In the genomic region with DNA sequence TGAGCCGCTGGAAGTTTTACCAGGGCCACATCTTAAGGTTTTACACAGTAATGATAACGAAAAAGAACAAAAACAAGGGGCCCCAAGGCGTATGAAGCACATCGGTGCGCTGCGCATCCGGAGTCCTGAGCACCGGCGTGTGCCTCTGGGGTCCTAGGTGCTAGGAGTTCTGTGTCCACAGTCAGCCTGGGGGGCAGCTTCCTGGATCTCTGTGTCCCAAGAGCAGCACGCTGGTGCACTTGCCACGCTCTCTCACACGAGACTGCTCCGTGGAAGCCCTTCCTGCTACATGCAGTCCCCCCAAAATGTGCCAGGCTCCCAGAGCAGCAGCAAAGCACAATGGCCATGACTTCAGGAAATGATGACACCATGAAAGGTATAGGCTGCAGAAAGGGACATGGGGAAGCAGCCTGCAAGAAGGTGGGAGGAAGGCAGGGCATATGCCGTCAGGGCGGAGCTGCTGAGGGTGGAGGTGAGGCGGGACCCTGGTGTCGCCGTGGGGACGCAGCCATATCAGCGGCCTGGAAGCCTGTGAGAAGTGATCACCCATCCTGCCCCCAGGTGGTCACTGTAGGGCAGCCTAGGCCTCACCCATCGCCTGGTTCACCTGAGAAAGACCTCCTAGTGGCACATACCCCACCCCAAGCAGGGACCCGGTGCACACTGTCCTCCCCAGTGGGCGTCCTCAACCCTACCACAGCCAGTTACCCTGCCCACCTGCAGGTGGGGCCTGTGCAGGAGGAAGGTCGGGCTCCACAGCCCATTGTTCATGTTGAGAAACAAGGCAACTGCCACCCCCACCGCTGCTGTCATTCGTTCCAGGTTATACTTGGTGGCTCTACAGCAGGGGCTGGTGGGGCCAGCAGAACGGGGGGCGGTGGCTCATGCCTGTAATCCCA, we compare ENCODE assay signal across 16 cellular contexts. TPM values are rescaled to one million over a fixed set of nuclear protein-coding genes. Genes with fewer than 3 reads are reported as not detected.
A peak's percentile ranks its signal among the peaks of the same experiment; 100 is the strongest.
DNase-seq lines count a peak whose midpoint lies in the region; ATAC-seq and TF ChIP-seq lines count a peak whose summit lies in the region.
"Had no signal": no experiment of that assay in that cellular context is flagged by ENCODE, and none has a peak within 500 bp of the region (broad histone marks: within the 10 kb centered on the region; RNA-seq: fewer than 3 reads in every experiment).

No MANE protein-coding gene starts in this region.

- H3K14ac ChIP-seq in H9 (ENCODE audit: insufficient read depth, low read length) (no peak overlapping the region), neuronal stem cell (ENCODE audit: low read length) (peak overlapping the region; percentile 71)

- no peak overlapping the region for H2AFZ ChIP-seq in DND-41 (ENCODE audit: low read depth, low read length)
- no peak overlapping the region for H2AFZ ChIP-seq in H9 (ENCODE audit: low read length)
- H2AFZ ChIP-seq in neuronal stem cell (ENCODE audit: low read length), result no peak overlapping the region
- H2AFZ ChIP-seq: hepatocyte had no signal

- TF ChIP-seq CTCF in DND-41 (IDR thresholded peaks at IDR 0.05; ENCODE audit: borderline replicate concordance, extremely low read depth, low read length, poor library complexity, severe bottlenecking) (peak; percentile 10), H9 (conservative IDR thresholded peaks at IDR 0.05) (peak; percentile 30; the same call in 2 of the 3 replicates), chondrocyte (IDR thresholded peaks at IDR 0.05) (no peak)

- H3K23me2 ChIP-seq in H9 (ENCODE audit: insufficient read length, low read depth, low read length, poor library complexity, severe bottlenecking), result no peaks in the 10 kb centered on the region

- no peak overlapping the region for H2BK20ac ChIP-seq in H9 (ENCODE audit: low read depth, low read length, poor library complexity, severe bottlenecking)

- H3K18ac ChIP-seq in H9 (ENCODE audit: insufficient read length, low read depth, low read length), result no peak overlapping the region
- peak overlapping the region; percentile 80 for H3K18ac ChIP-seq in neuronal stem cell (ENCODE audit: low read length)

- H2BK15ac ChIP-seq in H9 (ENCODE audit: low read depth, low read length), result no peak overlapping the region
- no peak overlapping the region for H2BK15ac ChIP-seq in neuronal stem cell (ENCODE audit: low read length)

- no peak overlapping the region for H2BK120ac ChIP-seq in H9 (ENCODE audit: low read depth, low read length, poor library complexity, severe bottlenecking)
- no peak overlapping the region for H2BK120ac ChIP-seq in neuronal stem cell (ENCODE audit: low read depth, low read length)

- no peak overlapping the region for H3K4me2 ChIP-seq in DND-41 (ENCODE audit: insufficient read depth, low read length)
- H3K4me2 ChIP-seq in H9 (ENCODE audit: insufficient read depth, insufficient read length, low read length), result no peak overlapping the region
- no peak overlapping the region for H3K4me2 ChIP-seq in neuronal stem cell (ENCODE audit: insufficient read depth, low read length, poor library complexity, severe bottlenecking)
- H3K4me2 ChIP-seq: hepatocyte, smooth muscle cell had no signal

- H3K27ac ChIP-seq in DND-41 (ENCODE audit: low read length) (peak overlapping the region; percentile 14; the same call in 1 of the 2 replicates), H9 (ENCODE audit: insufficient read length, low read depth, low read length) (no peak overlapping the region), neuronal stem cell (replicated peaks; ENCODE audit: low read length) (no peak overlapping the region)
- H3K27ac ChIP-seq: C4-2B, hepatocyte, pancreas had no signal

- H3K23ac ChIP-seq in H9 (ENCODE audit: insufficient read length, low read depth, low read length) (no peak overlapping the region), neuronal stem cell (ENCODE audit: low read depth, low read length, poor library complexity) (peak overlapping the region; percentile 65)

- H3K9me3 Mint-ChIP-seq in H9 (peaks cover 6 to 17% of the 10 kb centered on the region in 2 experiments; a peak in 4 of 5 replicates), chondrocyte (ENCODE audit: low read depth) (no peaks in the 10 kb centered on the region)

- H3K79me1 ChIP-seq in H9 (ENCODE audit: insufficient read depth, low read depth, low read length, poor library complexity, severe bottlenecking) (no peaks in the 10 kb centered on the region), neuronal stem cell (ENCODE audit: low read depth, low read length) (peaks cover 11% of the 10 kb centered on the region)

- no peaks in the 10 kb centered on the region for H3K79me2 ChIP-seq in DND-41 (ENCODE audit: insufficient read depth, low read length)
- H3K79me2 ChIP-seq in H9 (ENCODE audit: insufficient read depth, low read length), result no peaks in the 10 kb centered on the region; the same call in 1 of the 2 replicates
- H3K79me2 ChIP-seq: hepatocyte had no signal

- DNase-seq in DND-41 (no peak), H9 (no peak), chondrocyte (ENCODE audit: low spot score) (peak; percentile 81), neuronal stem cell (ENCODE audit: low spot score) (no peak), NCI-H1694 (lab: John Stamatoyannopoulos, UW) (no peak)
- DNase-seq in stimulated activated naive CD4-positive, alpha-beta T cell (lab: John Stamatoyannopoulos, UW), result no peak
- DNase-seq: NCI-H1436 treated with DMSO at 0.1 percent for 48 hours; NK-92 treated with Interleukin-12 subunit alpha and Interleukin-12 subunit beta, amount 100 ng/mL, for 24 hours had no signal

- H4K20me1 ChIP-seq in DND-41 (ENCODE audit: insufficient read depth, low read length), result no peaks in the 10 kb centered on the region; the same call in 1 of the 2 replicates
- no peaks in the 10 kb centered on the region for H4K20me1 ChIP-seq in H9 (ENCODE audit: control insufficient read depth, insufficient read depth, insufficient read length)

- H3K4me3 Mint-ChIP-seq in H9 (no peak overlapping the region), chondrocyte (ENCODE audit: unreplicated experiment) (no peak overlapping the region)
- H3K4me3 Mint-ChIP-seq: activated naive CD8-positive, alpha-beta T cell had no signal

- no peak overlapping the region for H2AK5ac ChIP-seq in H9 (ENCODE audit: insufficient read length, low read length)
- peak overlapping the region; percentile 32 for H2AK5ac ChIP-seq in neuronal stem cell (ENCODE audit: low read depth, low read length)

- H3K27me3 ChIP-seq in DND-41 (ENCODE audit: insufficient read depth, low read length, poor library complexity), result no peaks in the 10 kb centered on the region
- H3K27me3 ChIP-seq in H9 (ENCODE audit: insufficient read depth, low read length), result no peaks in the 10 kb centered on the region
- no peaks in the 10 kb centered on the region for H3K27me3 ChIP-seq in neuronal stem cell (ENCODE audit: control insufficient read depth in 3 of 3, insufficient read depth in 3 of 3, low read depth in 1 of 3, low read length in 3 of 3)
- H3K27me3 ChIP-seq: hepatocyte, pancreas had no signal

- H3K36me3 ChIP-seq in DND-41 (ENCODE audit: insufficient read depth, low read length) (peaks cover 83% of the 10 kb centered on the region), neuronal stem cell (replicated peaks in 1 of 2; ENCODE audit: control insufficient read depth in 2 of 2, insufficient read depth in 2 of 2, low read length in 2 of 2) (peaks cover 51 to 64% of the 10 kb centered on the region in 2 donors)

- H2BK5ac ChIP-seq in H9 (ENCODE audit: insufficient read length, low read length) (no peak overlapping the region), neuronal stem cell (ENCODE audit: low read length) (peak overlapping the region; percentile 93)

- peaks cover 2% of the 10 kb centered on the region for H3K9me3 ChIP-seq in DND-41 (ENCODE audit: insufficient read depth, low read length, severe bottlenecking)
- H3K9me3 ChIP-seq in H9 (ENCODE audit: control insufficient read depth, low read depth, low read length), result no peaks in the 10 kb centered on the region
- peaks cover 0 to 11% of the 10 kb centered on the region in 2 donors for H3K9me3 ChIP-seq in neuronal stem cell (replicated peaks in 1 of 2; ENCODE audit: control insufficient read depth in 2 of 2, insufficient read depth in 1 of 2, low read depth in 1 of 2, low read length in 2 of 2)
- H3K9me3 ChIP-seq: pancreas had no signal

- H3K36me3 Mint-ChIP-seq in H9 (ENCODE audit: insufficient read depth in 1 of 3, low read depth in 3 of 3) (peaks cover 53 to 91% (median 87%) of the 10 kb centered on the region in 3 experiments), chondrocyte (ENCODE audit: low read depth) (peaks cover 30% of the 10 kb centered on the region)
- H3K36me3 Mint-ChIP-seq: activated naive CD8-positive, alpha-beta T cell had no signal

- peak overlapping the region in 2 of 3 experiments; percentile 88 to 92; a peak in 3 of 7 replicates for H3K27ac Mint-ChIP-seq in H9
- H3K27ac Mint-ChIP-seq in chondrocyte (ENCODE audit: unreplicated experiment), result no peak overlapping the region
- H3K27ac Mint-ChIP-seq: activated naive CD8-positive, alpha-beta T cell had no signal

- H3K4me3 ChIP-seq in DND-41 (ENCODE audit: low read depth in 1 of 2, low read length in 2 of 2) (no peak overlapping the region), neuronal stem cell (ENCODE audit: low read length in 2 of 2) (no peak overlapping the region)
- H3K4me3 ChIP-seq: hepatocyte, pancreas, smooth muscle cell had no signal

- no peak overlapping the region for H3T11ph ChIP-seq in H9 (ENCODE audit: low read length)

- no CpG with 5 or more reads among the region's 28 CpGs for WGBS in H9 (ENCODE audit: extremely low coverage, insufficient read length, low lambda C conversion rate)
- no CpG with 5 or more reads among the region's 28 CpGs for WGBS in neuronal stem cell (ENCODE audit: extremely low coverage in 2 of 2, insufficient read length in 2 of 2, insufficient replicate concordance in 1 of 2), 2 donors

- peaks cover 0 to 5% of the 10 kb centered on the region in 2 experiments; a peak in 1 of 4 replicates for H3K4me1 Mint-ChIP-seq in H9
- no peaks in the 10 kb centered on the region for H3K4me1 Mint-ChIP-seq in chondrocyte (ENCODE audit: low read depth)

- H4K91ac ChIP-seq in H9 (ENCODE audit: insufficient read length, low read depth, low read length) (no peak overlapping the region), neuronal stem cell (ENCODE audit: low read depth, low read length, poor library complexity) (no peak overlapping the region)

- no peak overlapping the region for H2BK12ac ChIP-seq in H9 (ENCODE audit: insufficient read length, low read depth, low read length)
- H2BK12ac ChIP-seq in neuronal stem cell (ENCODE audit: low read length), result no peak overlapping the region

- no peaks in the 10 kb centered on the region for H3K4me1 ChIP-seq in DND-41 (ENCODE audit: insufficient read depth, low read length)
- H3K4me1 ChIP-seq in H9 (ENCODE audit: insufficient read depth, low read length), result no peaks in the 10 kb centered on the region
- peaks cover 0 to 9% of the 10 kb centered on the region in 2 donors for H3K4me1 ChIP-seq in neuronal stem cell (ENCODE audit: control insufficient read depth in 2 of 2, insufficient read depth in 1 of 2, low read depth in 1 of 2, low read length in 2 of 2)
- H3K4me1 ChIP-seq: pancreas had no signal

- no peak overlapping the region for H3K9ac ChIP-seq in DND-41 (ENCODE audit: low read depth, low read length)
- no peak overlapping the region for H3K9ac ChIP-seq in H9 (ENCODE audit: extremely low read depth, insufficient read length, low read length)
- H3K9ac ChIP-seq in neuronal stem cell (ENCODE audit: low read depth, low read length, poor library complexity), result peak overlapping the region; percentile 63

- no peak overlapping the region for H3K56ac ChIP-seq in H9 (ENCODE audit: insufficient read length, low read depth, low read length)

- H4K8ac ChIP-seq in H9 (replicated peaks; ENCODE audit: insufficient read length, low read depth, low read length), result no peak overlapping the region
- H4K8ac ChIP-seq in neuronal stem cell (ENCODE audit: low read depth, low read length), result peak overlapping the region; percentile 29

- no peak overlapping the region for H3K4ac ChIP-seq in H9 (ENCODE audit: low read depth, low read length)
- no peak overlapping the region for H3K4ac ChIP-seq in neuronal stem cell (ENCODE audit: low read length)

- H3K27me3 Mint-ChIP-seq in H9 (ENCODE audit: low read depth) (no peaks in the 10 kb centered on the region; the same call in 1 of the 2 replicates), chondrocyte (ENCODE audit: low read depth) (no peaks in the 10 kb centered on the region)
- H3K27me3 Mint-ChIP-seq: activated naive CD8-positive, alpha-beta T cell had no signal

- H4K5ac ChIP-seq in H9 (ENCODE audit: insufficient read length, low read depth, low read length), result no peak overlapping the region

- ATAC-seq in DND-41 (ENCODE audit: insufficient read depth, low read depth), result no peak
- no peak for ATAC-seq in HG02798 (IDR thresholded peaks at IDR 0.05; ENCODE audit: poor library complexity, unreplicated experiment)

RNA-seq across cellular contexts. Expression of a gene that starts 23.6 kb away (rescaled TPM):
- total RNA-seq in H9 (2021), result 0.50 and 0.61 TPM in 2 replicates
- total RNA-seq in chondrocyte, result not detected in 3 replicates
- 0.26 TPM for polyA plus RNA-seq in neuronal stem cell (2013, experiment 1 of 2)
- polyA plus RNA-seq in neuronal stem cell (2013, experiment 2 of 2), result 0.15 TPM
- total RNA-seq: hepatocyte; LHCN-M2; pancreas; smooth muscle cell; T-helper 1 cell treated with Interleukin-12 subunit alpha and Interleukin-12 subunit beta and Interleukin-4 antibody, amounts not matched to agents 30 ng/mL and 1 ng/mL, for 36 hours had no signal
- polyA plus RNA-seq: hepatocyte, pancreas, smooth muscle cell had no signal

RNA-seq across cellular contexts. Expression of a gene that starts 54.9 kb away (rescaled TPM):
- total RNA-seq in H9 (2021) (222 and 231 TPM in 2 replicates), chondrocyte (39.9 to 49.4 TPM (median 46.4 TPM) in 3 replicates)
- 92.2 TPM for polyA plus RNA-seq in neuronal stem cell (2013, experiment 1 of 2)
- 93.4 TPM for polyA plus RNA-seq in neuronal stem cell (2013, experiment 2 of 2)
